ENCODE assay signal across 1 cellular context in genomic region chr1:231528175-231529029, GRCh38.
TF ChIP-seq lines count a peak whose summit lies in the region.

TSNAX (plus strand) TSS chr1:231528669; CDS start chr1:231528811, 142 bp downstream.

TF ChIP-seq in K562, 482 proteins besides CTCF, POLR2A, EP300 and RAD21 (continued from another document and continues in another):
- TF ChIP-seq BRD9 (IDR thresholded peaks at IDR 0.05; ENCODE audit: low read depth, partially characterized antibody) (no peak), ZNF324 (CRISPR knock-in tag; IDR thresholded peaks at IDR 0.05) (no peak), BCOR (IDR thresholded peaks at IDR 0.05) (no peak; the same call in 1 of the 2 replicates), FOXJ2 (tag; IDR thresholded peaks at IDR 0.05) (0 out of 2 replicates have a peak, but pooled peaks have one; percentile 26), ZFX (CRISPR knock-in tag; IDR thresholded peaks at IDR 0.05) (peak; percentile 84), NFE2 (IDR thresholded peaks at IDR 0.05; ENCODE audit: low read depth) (peak; percentile 99), SAP30 (IDR thresholded peaks at IDR 0.05; ENCODE audit: borderline replicate concordance, insufficient read depth, low read depth, low read length, poor library complexity, severe bottlenecking) (peak; percentile 80), ZKSCAN3 (CRISPR knock-in tag; IDR thresholded peaks at IDR 0.05) (no peak), EGR1 (conservative IDR thresholded peaks at IDR 0.05) (peak; percentile 69), HES1 (IDR thresholded peaks at IDR 0.05; ENCODE audit: low read depth) (no peak), E2F3 (CRISPR knock-in tag; IDR thresholded peaks at IDR 0.05) (peak; percentile 73; the same call in 1 of the 2 replicates), ELF2 (CRISPR knock-in tag; IDR thresholded peaks at IDR 0.05) (peak; percentile 69; the same call in 1 of the 2 replicates), ZBTB1 (CRISPR knock-in tag; IDR thresholded peaks at IDR 0.05; ENCODE audit: borderline replicate concordance, low read depth) (no peak), KAT7 (CRISPR knock-in tag; IDR thresholded peaks at IDR 0.05; ENCODE audit: borderline replicate concordance) (peak; percentile 69; the same call in 1 of the 2 replicates), MYC (IDR thresholded peaks at IDR 0.05; ENCODE audit: low read depth, low read length) (peak; percentile 98), MYC (CRISPR knock-in tag; IDR thresholded peaks at IDR 0.05; ENCODE audit: borderline replicate concordance, low read depth) (peak; percentile 75; the same call in 1 of the 2 replicates), ZFP91 (CRISPR knock-in tag; IDR thresholded peaks at IDR 0.05) (0 out of 2 replicates have a peak, but pooled peaks have one; percentile 7), PHB (CRISPR knock-in tag; IDR thresholded peaks at IDR 0.05) (no peak), SNRNP70 (optimal IDR thresholded peaks at IDR 0.05; ENCODE audit: low read depth, low read length) (no peak), THAP7 (CRISPR knock-in tag; IDR thresholded peaks at IDR 0.05) (no peak), POLR2B (IDR thresholded peaks at IDR 0.05; ENCODE audit: low read depth, partially characterized antibody) (peak; percentile 90), PURB (CRISPR knock-in tag; IDR thresholded peaks at IDR 0.05; ENCODE audit: low read depth) (no peak), REST (CRISPR knock-in tag; IDR thresholded peaks at IDR 0.05; ENCODE audit: low read depth) (peak; percentile 49), POU5F1 (IDR thresholded peaks at IDR 0.05; ENCODE audit: borderline replicate concordance, low read depth, low read length, partially characterized antibody) (peak; percentile 25), ETV1 (tag; conservative IDR thresholded peaks at IDR 0.05; ENCODE audit: low read depth) (peak; percentile 90), THAP12 (CRISPR knock-in tag; IDR thresholded peaks at IDR 0.05) (peak; percentile 50; the same call in 1 of the 2 replicates), ZNF212 (CRISPR knock-in tag; IDR thresholded peaks at IDR 0.05) (no peak), SNAPC5 (CRISPR knock-in tag; IDR thresholded peaks at IDR 0.05) (no peak), POLR2AphosphoS2 (IDR thresholded peaks at IDR 0.05; ENCODE audit: low read length) (peak; percentile 78; the same call in 1 of the 2 replicates), TRIM28 (IDR thresholded peaks at IDR 0.05) (peak; percentile 48; the same call in 1 of the 2 replicates), CREB5 (CRISPR knock-in tag; IDR thresholded peaks at IDR 0.05) (no peak), PHF8 (IDR thresholded peaks at IDR 0.05; ENCODE audit: borderline replicate concordance, low read length) (peak; percentile 98), RBM22 (IDR thresholded peaks at IDR 0.05; ENCODE audit: low read depth, low read length, poor library complexity, severe bottlenecking) (no peak), SMAD3 (CRISPR knock-in tag; conservative IDR thresholded peaks at IDR 0.05) (peak; percentile 71; the same call in 1 of the 2 replicates), SRSF3 (IDR thresholded peaks at IDR 0.05; ENCODE audit: insufficient read depth, low read length) (no peak), TOE1 (IDR thresholded peaks at IDR 0.05; ENCODE audit: borderline replicate concordance) (peak; percentile 89), TOE1 (CRISPR knock-in tag; IDR thresholded peaks at IDR 0.05; ENCODE audit: borderline replicate concordance, low read depth) (no peak), SIN3B (IDR thresholded peaks at IDR 0.05; ENCODE audit: low read depth) (peak; percentile 63), PYGO2 (tag; IDR thresholded peaks at IDR 0.05) (0 out of 2 replicates have a peak, but pooled peaks have one; percentile 24), ZNF584 (CRISPR knock-in tag; IDR thresholded peaks at IDR 0.05; ENCODE audit: low read depth) (no peak), CHCHD3 (CRISPR knock-in tag; IDR thresholded peaks at IDR 0.05) (no peak), MTA3 (IDR thresholded peaks at IDR 0.05; ENCODE audit: borderline replicate concordance) (peak; percentile 77; the same call in 1 of the 2 replicates), ZNF830 (CRISPR knock-in tag; IDR thresholded peaks at IDR 0.05) (no peak), SMAD1 (IDR thresholded peaks at IDR 0.05; ENCODE audit: low read depth, low read length, partially characterized antibody) (no peak), SETDB1 (IDR thresholded peaks at IDR 0.05; ENCODE audit: low read length) (peak; percentile 54), ZBTB2 (IDR thresholded peaks at IDR 0.05) (peak; percentile 67; the same call in 1 of the 2 replicates), ZNF184 (CRISPR knock-in tag; IDR thresholded peaks at IDR 0.05) (no peak), ZNF41 (CRISPR knock-in tag; conservative IDR thresholded peaks at IDR 0.05) (no peak), FOXA3 (CRISPR knock-in tag; conservative IDR thresholded peaks at IDR 0.05 in 1 of 2, IDR thresholded peaks at IDR 0.05 in 1 of 2) (0 out of 4 replicates have a peak, but pooled peaks of 1 of the 2 experiments have one; percentile 15), ZNF174 (CRISPR knock-in tag; IDR thresholded peaks at IDR 0.05) (no peak), ZNF398 (CRISPR knock-in tag; IDR thresholded peaks at IDR 0.05) (no peak), NRF1 (conservative IDR thresholded peaks at IDR 0.05 in 1 of 2, IDR thresholded peaks at IDR 0.05 in 1 of 2) (peak; percentile 82 to 86)
